ENCODE assay signal across 8 cellular contexts in genomic region chr17:2083613-2084128, GRCh38. TPM values are rescaled to one million over a fixed set of nuclear protein-coding genes. Genes with fewer than 3 reads are reported as not detected.
A peak's percentile ranks its signal among the peaks of the same experiment; 100 is the strongest.
DNase-seq lines count a peak whose midpoint lies in the region; ATAC-seq and TF ChIP-seq lines count a peak whose summit lies in the region.

No MANE protein-coding gene starts in this region.

- peak; percentile 94 for DNase-seq in NOMO-1 treated with DMSO at 0.1 percent for 48 hours (lab: John Stamatoyannopoulos, UW; ENCODE audit: unreplicated experiment)
- DNase-seq in fibroblast of mammary gland (ENCODE audit: low read depth): peak; percentile 25
- DNase-seq in renal cortical epithelial cell (ENCODE audit: low read depth): peak; percentile 38
- no peak for DNase-seq in NCI-H524 (lab: John Stamatoyannopoulos, UW)
- DNase-seq in activated naive CD4-positive, alpha-beta T cell treated with Interleukin-2 at 50 U/mL for 16 hours: no peak
- DNase-seq in mucosa of gallbladder (ENCODE audit: low spot score): no peak

- no peak overlapping the region for H3K4me3 ChIP-seq in fibroblast of mammary gland (ENCODE audit: control insufficient read depth, low read depth, low read length)

- ATAC-seq in GM18867 (IDR thresholded peaks at IDR 0.05; ENCODE audit: unreplicated experiment) (peak; percentile 41), HG03280 (IDR thresholded peaks at IDR 0.05; ENCODE audit: unreplicated experiment) (no peak)

- TF ChIP-seq CTCF in fibroblast of mammary gland (conservative IDR thresholded peaks at IDR 0.05; ENCODE audit: control insufficient read depth, insufficient read depth, low read depth, low read length): no peak

RNA-seq across cellular contexts. Expression of gene HIC1, which starts 28.8 kb away (rescaled TPM):
- total RNA-seq in renal cortical epithelial cell (1.0 and 2.3 TPM in 2 replicates), mucosa of gallbladder (20.8 TPM)

RNA-seq across cellular contexts. Expression of gene OVCA2, which starts 41.8 kb away (rescaled TPM):
- total RNA-seq in renal cortical epithelial cell (24.0 and 93.4 TPM in 2 replicates), mucosa of gallbladder (31.8 TPM)

RNA-seq across cellular contexts. Expression of gene DPH1, which starts 53.7 kb away (rescaled TPM):
- total RNA-seq in renal cortical epithelial cell: 18.4 and 36.2 TPM in 2 replicates
- total RNA-seq in mucosa of gallbladder: 51.5 TPM

RNA-seq across cellular contexts. Expression of gene RTN4RL1, which starts 58.5 kb away (rescaled TPM):
- total RNA-seq in renal cortical epithelial cell (0.35 and 4.3 TPM in 2 replicates), mucosa of gallbladder (9.3 TPM)

Comparison
In these comparisons a context has a peak if more than half of its experiments do, and no peak if none do; other contexts are left out.
1. DNase-seq: peak in NOMO-1 treated with DMSO at 0.1 percent for 48 hours (single experiment), fibroblast of mammary gland (single experiment) and renal cortical epithelial cell (single experiment); none in NCI-H524 (0 of 2), activated naive CD4-positive, alpha-beta T cell treated with Interleukin-2 at 50 U/mL for 16 hours (single experiment) and mucosa of gallbladder (single experiment).